ENCODE assay signal across 15 cellular contexts in genomic region chr17:9668532-9668931, GRCh38. TPM values are rescaled to one million over a fixed set of nuclear protein-coding genes. Genes with fewer than 3 reads are reported as not detected.
DNase-seq lines count a peak whose midpoint lies in the region; ATAC-seq lines count a peak whose summit lies in the region.
"Had no signal": no experiment of that assay in that cellular context is flagged by ENCODE, and none has a peak within 500 bp of the region (broad histone marks: within the 10 kb centered on the region; RNA-seq: fewer than 3 reads in every experiment).

No MANE protein-coding gene starts in this region.

- H3K9me3 Mint-ChIP-seq in activated CD4-positive, alpha-beta T cell treated with anti-CD3 and anti-CD28 coated beads, Interleukin-2, amount 10 ng/mL, durations not matched to agents 7 days and 5 days, result no peaks in the 10 kb centered on the region
- H3K9me3 Mint-ChIP-seq: activated CD4-positive, alpha-beta T cell treated with anti-CD3 and anti-CD28 coated beads, Interleukin-2, amount 10 ng/mL, durations not matched to agents 24 days and 14 days; activated T-cell treated with anti-CD3 and anti-CD28 coated beads, Interleukin-2, amount 50 U/mL, for 24 hours had no signal

- DNase-seq in A172 (ENCODE audit: low spot score), result peak; percentile 93
- peak; percentile 91 for DNase-seq in H4 (ENCODE audit: low spot score)
- DNase-seq in SW480 (ENCODE audit: low spot score), result peak; percentile 19
- DNase-seq in glomerular visceral epithelial cell (ENCODE audit: extremely low spot score), result peak; percentile 94
- DNase-seq in activated CD4-positive, alpha-beta T cell treated with anti-CD3 and anti-CD28 coated beads, Interleukin-2, amount 10 ng/mL, durations not matched to agents 7 days and 5 days, result no peak
- DNase-seq in activated CD4-positive, alpha-beta T cell treated with anti-CD3 and anti-CD28 coated beads, Interleukin-2, amount 50 U/mL, for 1 hour, result no peak
- DNase-seq in ureter (ENCODE audit: low spot score), result no peak
- DNase-seq: activated CD4-positive, alpha-beta T cell treated with anti-CD3 and anti-CD28 coated beads, Interleukin-2, amount 10 ng/mL, durations not matched to agents 24 days and 14 days; activated T-cell treated with anti-CD3 and anti-CD28 coated beads, Interleukin-2, amount 50 U/mL, for 24 hours; head of caudate nucleus; Kasumi-1; NCI-H446 treated with DMSO at 0.1 percent for 48 hours; upper lobe of left lung had no signal

- ATAC-seq in HG03457 (IDR thresholded peaks at IDR 0.05; ENCODE audit: unreplicated experiment), result no peak
- ATAC-seq: esophagus mucosa had no signal

- H3K27ac Mint-ChIP-seq in activated CD4-positive, alpha-beta T cell treated with anti-CD3 and anti-CD28 coated beads, Interleukin-2, amount 10 ng/mL, durations not matched to agents 7 days and 5 days, result no peak overlapping the region
- H3K27ac Mint-ChIP-seq: activated CD4-positive, alpha-beta T cell treated with anti-CD3 and anti-CD28 coated beads, Interleukin-2, amount 10 ng/mL, durations not matched to agents 24 days and 14 days; activated T-cell treated with anti-CD3 and anti-CD28 coated beads, Interleukin-2, amount 50 U/mL, for 24 hours had no signal

- POLR2A ChIA-PET in activated CD4-positive, alpha-beta T cell treated with anti-CD3 and anti-CD28 coated beads, Interleukin-2, amount 10 ng/mL, durations not matched to agents 7 days and 5 days (lab: Charles Lee), result no interaction called here

- H3K36me3 Mint-ChIP-seq in activated CD4-positive, alpha-beta T cell treated with anti-CD3 and anti-CD28 coated beads, Interleukin-2, amount 10 ng/mL, durations not matched to agents 7 days and 5 days (ENCODE audit: low read depth), result no peaks in the 10 kb centered on the region

- CTCF ChIA-PET in activated CD4-positive, alpha-beta T cell treated with anti-CD3 and anti-CD28 coated beads, Interleukin-2, amount 10 ng/mL, durations not matched to agents 7 days and 5 days (lab: Charles Lee), result interaction anchor here (0.7 kb wide), 1 partner anchor 38 kb away, joined by 3 read pairs; no protein-coding TSS in a partner anchor

- no peak overlapping the region for H3K4me3 Mint-ChIP-seq in activated CD4-positive, alpha-beta T cell treated with anti-CD3 and anti-CD28 coated beads, Interleukin-2, amount 10 ng/mL, durations not matched to agents 7 days and 5 days
- H3K4me3 Mint-ChIP-seq: activated CD4-positive, alpha-beta T cell treated with anti-CD3 and anti-CD28 coated beads, Interleukin-2, amount 10 ng/mL, durations not matched to agents 24 days and 14 days; activated T-cell treated with anti-CD3 and anti-CD28 coated beads, Interleukin-2, amount 50 U/mL, for 24 hours had no signal

- peaks cover 23% of the 10 kb centered on the region for H3K4me1 Mint-ChIP-seq in activated CD4-positive, alpha-beta T cell treated with anti-CD3 and anti-CD28 coated beads, Interleukin-2, amount 10 ng/mL, durations not matched to agents 7 days and 5 days

- peaks cover under 1% of the 10 kb centered on the region for H3K27me3 Mint-ChIP-seq in activated CD4-positive, alpha-beta T cell treated with anti-CD3 and anti-CD28 coated beads, Interleukin-2, amount 10 ng/mL, durations not matched to agents 7 days and 5 days

RNA-seq across cellular contexts. Expression of gene USP43, which starts 23.2 kb away (rescaled TPM):
- 3.1 and 3.7 TPM in 2 replicates for total RNA-seq in A172 (2014; rRNA removed; shearing (Covaris generic))
- 0.56 TPM in 1 of 2 replicates, not detected in the other for total RNA-seq in H4 (2014; rRNA removed; shearing (Covaris generic))
- total RNA-seq in activated CD4-positive, alpha-beta T cell treated with anti-CD3 and anti-CD28 coated beads, Interleukin-2, amount 10 ng/mL, durations not matched to agents 7 days and 5 days, result under 1 TPM; 0.25 to 0.30 TPM
- total RNA-seq in ureter, result 7.6 TPM

Comparison
In these comparisons a context has a peak if more than half of its experiments do, and no peak if none do; other contexts are left out.
1. DNase-seq: peak in A172 (single experiment), H4 (single experiment), SW480 (single experiment) and glomerular visceral epithelial cell (single experiment); none in activated CD4-positive, alpha-beta T cell treated with anti-CD3 and anti-CD28 coated beads, Interleukin-2, amount 10 ng/mL, durations not matched to agents 7 days and 5 days (single experiment), activated CD4-positive, alpha-beta T cell treated with anti-CD3 and anti-CD28 coated beads, Interleukin-2, amount 50 U/mL, for 1 hour (single experiment) and ureter (single experiment).